10 cellular contexts compared by ENCODE assay signal in the genomic region with DNA sequence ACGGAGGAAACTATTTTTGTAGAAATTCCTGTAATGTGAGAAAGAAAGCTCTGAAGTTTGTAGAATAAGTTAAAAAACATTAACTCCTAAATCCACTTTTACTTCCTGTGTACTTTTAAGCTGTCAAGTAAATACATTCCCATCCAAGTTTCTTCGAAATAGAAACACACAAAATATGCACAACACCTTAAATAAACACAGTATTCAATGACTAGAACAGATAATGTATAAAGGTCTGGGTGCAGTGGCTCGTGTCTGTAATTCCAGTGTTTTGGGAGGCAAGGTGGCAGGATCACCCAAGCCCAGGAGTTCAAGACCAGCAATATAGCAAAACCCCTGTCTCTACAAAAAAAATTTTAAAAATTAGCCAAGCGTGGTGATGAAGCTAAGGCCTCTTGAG.
"Had no signal": no experiment of that assay in that cellular context is flagged by ENCODE, and none has a peak within 500 bp of the region (broad histone marks: within the 10 kb centered on the region; RNA-seq: fewer than 3 reads in every experiment).

No MANE protein-coding gene starts in this region.

- H3K4me3 Mint-ChIP-seq: activated CD4-positive, alpha-beta T cell treated with anti-CD3 and anti-CD28 coated beads for 36 hours; neural progenitor cell; T-cell had no signal

- H3K27ac Mint-ChIP-seq: activated naive CD4-positive, alpha-beta T cell treated with anti-CD3 and anti-CD28 coated beads, Interleukin-2, amount 50 U/mL, for 72 hours; neural progenitor cell; T-cell had no signal

- H3K27ac ChIP-seq: left ventricle myocardium inferior, neural progenitor cell, parathyroid adenoma, transverse colon, VCaP had no signal

- DNase-seq: activated CD4-positive, alpha-beta T cell treated with anti-CD3 and anti-CD28 coated beads for 36 hours; islet precursor cell; left ventricle myocardium inferior; T-cell; T1000; transverse colon had no signal

- H3K4me1 ChIP-seq: left ventricle myocardium inferior, parathyroid adenoma had no signal

- H3K4me3 ChIP-seq: left ventricle myocardium inferior, neural progenitor cell, transverse colon had no signal

- H3K9me3 ChIP-seq: left ventricle myocardium inferior, transverse colon had no signal

- H3K36me3 Mint-ChIP-seq: neural progenitor cell had no signal

- ATAC-seq: activated CD4-positive, alpha-beta T cell treated with anti-CD3 and anti-CD28 coated beads for 36 hours; activated naive CD4-positive, alpha-beta T cell treated with anti-CD3 and anti-CD28 coated beads, Interleukin-2, amount 50 U/mL, for 72 hours; T-cell had no signal

- H3K27me3 Mint-ChIP-seq: activated CD4-positive, alpha-beta T cell treated with anti-CD3 and anti-CD28 coated beads for 36 hours; T-cell had no signal

- H3K9me3 Mint-ChIP-seq: activated naive CD4-positive, alpha-beta T cell treated with anti-CD3 and anti-CD28 coated beads, Interleukin-2, amount 50 U/mL, for 72 hours; neural progenitor cell; T-cell had no signal

- H3K27me3 ChIP-seq: neural progenitor cell, transverse colon had no signal

- H3K36me3 ChIP-seq: left ventricle myocardium inferior, neural progenitor cell had no signal
